Comparison of ENCODE assay signal across 9 cellular contexts in genomic region chr9:109574061-109574882, GRCh38.
DNase-seq lines count a peak whose midpoint lies in the region; ATAC-seq, FAIRE-seq and TF ChIP-seq lines count a peak whose summit lies in the region.
"Had no signal": no experiment of that assay in that cellular context is flagged by ENCODE, and none has a peak within 500 bp of the region (broad histone marks: within the 10 kb centered on the region; RNA-seq: fewer than 3 reads in every experiment).

No MANE protein-coding gene starts in this region.

- H3K27ac ChIP-seq in K562 (ENCODE audit: extremely low read depth, low read depth, low read length) (no peak overlapping the region), tibial artery (no peak overlapping the region)
- H3K27ac ChIP-seq: epithelial cell of prostate had no signal

- no peaks in the 10 kb centered on the region for H4K20me1 ChIP-seq in K562 (replicated peaks; ENCODE audit: control insufficient read depth, insufficient read depth, low read length)

- H3K36me3 ChIP-seq in K562 (ENCODE audit: control insufficient read depth, insufficient read depth, low read length) (no peaks in the 10 kb centered on the region), tibial artery (no peaks in the 10 kb centered on the region)

- TF ChIP-seq RAD21 in K562 (CRISPR knock-in tag; conservative IDR thresholded peaks at IDR 0.05 in 1 of 2, IDR thresholded peaks at IDR 0.05 in 1 of 2): peak; percentile 52 to 75

- H3K4me3 Mint-ChIP-seq in natural killer cell: no peak overlapping the region
- H3K4me3 Mint-ChIP-seq in natural killer cell treated with Interleukin-12 subunit alpha and Interleukin-12 subunit beta and Interleukin-15 and Interleukin-18, amount 100 ng/mL, for 72 hours: no peak overlapping the region

- peaks cover 3 to 4% of the 10 kb centered on the region in 2 donors for H3K27me3 Mint-ChIP-seq in natural killer cell (ENCODE audit: low read depth in 2 of 2)
- H3K27me3 Mint-ChIP-seq in natural killer cell treated with Interleukin-12 subunit alpha and Interleukin-12 subunit beta and Interleukin-15 and Interleukin-18, amount 100 ng/mL, for 72 hours: peaks cover 0 to 32% of the 10 kb centered on the region in 2 donors

- H3K36me3 Mint-ChIP-seq in natural killer cell: no peaks in the 10 kb centered on the region
- H3K36me3 Mint-ChIP-seq in natural killer cell treated with Interleukin-12 subunit alpha and Interleukin-12 subunit beta and Interleukin-15 and Interleukin-18, amount 100 ng/mL, for 72 hours: no peaks in the 10 kb centered on the region

- no peak overlapping the region for H3K27ac Mint-ChIP-seq in natural killer cell
- no peak overlapping the region for H3K27ac Mint-ChIP-seq in natural killer cell treated with Interleukin-12 subunit alpha and Interleukin-12 subunit beta and Interleukin-15 and Interleukin-18, amount 100 ng/mL, for 72 hours

- H3K4me3 ChIP-seq in K562: no peak overlapping the region
- H3K4me3 ChIP-seq in tibial artery: no peak overlapping the region

- BruUV-seq in K562 (replicated peaks; lab: Mats Ljungman, UMichigan): no TSS peak

- H3K9me3 ChIP-seq in K562 (replicated peaks; ENCODE audit: control insufficient read depth, insufficient read depth, low read depth, low read length) (no peaks in the 10 kb centered on the region), tibial artery (peaks cover 0 to 8% (median 0%) of the 10 kb centered on the region in 3 donors)

- TF ChIP-seq EP300 in K562 (IDR thresholded peaks at IDR 0.05; ENCODE audit: low read length): no peak

- intact Hi-C loops in natural killer cell (cut with micrococcal nuclease) (loop anchor here (2.0 to 10.0 kb wide), 2 partner anchors 579 to 641 kb away; no protein-coding TSS in a partner anchor), K562 (cut with micrococcal nuclease) (no loop called here), tibial artery (cut with DNase I; ENCODE audit: low total_unique reads) (loop anchor here (5.0 to 10.0 kb wide), 2 partner anchors 301 to 578 kb away; no protein-coding TSS in a partner anchor)

- H3K9me1 ChIP-seq in K562 (ENCODE audit: control insufficient read depth, insufficient read depth, low read length): no peaks in the 10 kb centered on the region

- TF ChIP-seq CTCF in natural killer cell (IDR thresholded peaks at IDR 0.05) (peak; percentile 35), K562 (IDR thresholded peaks at IDR 0.05 in 2 of 3, conservative IDR thresholded peaks at IDR 0.05 in 1 of 3; ENCODE audit: insufficient read depth in 2 of 3, low read depth in 1 of 3, low read length in 3 of 3) (peak; percentile 50 to 75 (median 60); a peak in 5 of 6 replicates), tibial artery (IDR thresholded peaks at IDR 0.05) (peak; percentile 70 to 88)

- H3K4me1 ChIP-seq in K562 (replicated peaks in 1 of 2; ENCODE audit: control insufficient read depth in 2 of 2, insufficient read depth in 2 of 2, low read length in 2 of 2): no peaks in the 10 kb centered on the region
- H3K4me1 ChIP-seq in tibial artery: no peaks in the 10 kb centered on the region

- CTCF ChIA-PET in K562 (lab: Yijun Ruan, JAX; ENCODE audit: low intra/inter-chr PET ratio): interaction anchor here (0.5 to 2.0 kb wide), 5 partner anchors 243 to 1049 kb away, joined by 3 to 10 read pairs (median 3); no protein-coding TSS in a partner anchor

- no peaks in the 10 kb centered on the region for H3K9me3 Mint-ChIP-seq in natural killer cell
- no peaks in the 10 kb centered on the region for H3K9me3 Mint-ChIP-seq in natural killer cell treated with Interleukin-12 subunit alpha and Interleukin-12 subunit beta and Interleukin-15 and Interleukin-18, amount 100 ng/mL, for 72 hours

- POLR2A ChIA-PET in K562 (lab: Yijun Ruan, JAX): interaction anchor here (0.6 to 0.9 kb wide), 3 partner anchors 8 to 23 kb away, joined by 3 read pairs; no protein-coding TSS in a partner anchor

- H3K4me1 Mint-ChIP-seq in natural killer cell: no peaks in the 10 kb centered on the region
- no peaks in the 10 kb centered on the region for H3K4me1 Mint-ChIP-seq in natural killer cell treated with Interleukin-12 subunit alpha and Interleukin-12 subunit beta and Interleukin-15 and Interleukin-18, amount 100 ng/mL, for 72 hours (ENCODE audit: low read depth in 2 of 2)

- 0% methylated on average over 2 of the region's 2 CpGs for WGBS in K562 (ENCODE audit: insufficient coverage, low coverage, missing lambda C conversion rate)

- ATAC-seq in natural killer cell: no peak
- ATAC-seq in natural killer cell treated with Interleukin-12 subunit alpha and Interleukin-12 subunit beta and Interleukin-15 and Interleukin-18, amount 100 ng/mL, for 72 hours: no peak
- ATAC-seq in HG03354 (IDR thresholded peaks at IDR 0.05; ENCODE audit: poor library complexity, severe bottlenecking, unreplicated experiment): peak; percentile 85
- ATAC-seq in K562: peak; percentile 90

- H3K9ac ChIP-seq in K562 (ENCODE audit: insufficient read depth in 1 of 2, low read depth in 2 of 2, low read length in 2 of 2): no peak overlapping the region

- TF ChIP-seq POLR2A in K562 (conservative IDR thresholded peaks at IDR 0.05): no peak

- in situ Hi-C loops in K562 (cut with MboI): no loop called here

- peak; percentile 40 for FAIRE-seq in K562 (lab: Jason Lieb, UNC)
- FAIRE-seq in islet of Langerhans (lab: Jason Lieb, UNC): peak; percentile 100

- no peaks in the 10 kb centered on the region for H3K79me2 ChIP-seq in K562 (ENCODE audit: control insufficient read depth, insufficient read depth, low read length)

- no peak for DNase-seq in natural killer cell
- no peak for DNase-seq in natural killer cell treated with Interleukin-12 subunit alpha and Interleukin-12 subunit beta and Interleukin-15 and Interleukin-18, amount 100 ng/mL, for 72 hours (ENCODE audit: low spot score)
- DNase-seq in NCI-H524 (lab: John Stamatoyannopoulos, UW): peak; percentile 38 to 81
- DNase-seq in K562 (ENCODE audit: extremely low read depth in 1 of 4, low spot score in 3 of 4): peak; percentile 29 to 54 (median 36)
- DNase-seq in tibial artery: no peak
- no peak for DNase-seq in activated T-cell treated with anti-CD3 and anti-CD28 coated beads for 4 hours

- no peak overlapping the region for H3K4me2 ChIP-seq in K562 (ENCODE audit: insufficient read depth, low read length)

- H3K27me3 ChIP-seq in K562 (ENCODE audit: control insufficient read depth in 2 of 2, insufficient read depth in 2 of 2, low read length in 2 of 2) (no peaks in the 10 kb centered on the region), tibial artery (no peaks in the 10 kb centered on the region)

- no peak overlapping the region for H2AFZ ChIP-seq in K562 (ENCODE audit: low read depth, low read length)

TF ChIP-seq in K562, 482 proteins besides CTCF, POLR2A, EP300 and RAD21 (continues in another document):
- TF ChIP-seq XRCC3 (IDR thresholded peaks at IDR 0.05) (no peak), BCOR (IDR thresholded peaks at IDR 0.05) (no peak), ARID3A (IDR thresholded peaks at IDR 0.05; ENCODE audit: borderline replicate concordance, low read depth, low read length) (0 out of 2 replicates have a peak, but pooled peaks have one; percentile 15), SMC3 (conservative IDR thresholded peaks at IDR 0.05; ENCODE audit: insufficient read depth, low read depth, low read length) (peak; percentile 67; the same call in 1 of the 2 replicates), CEBPB (tag; IDR thresholded peaks at IDR 0.05) (peak; percentile 70), CEBPG (CRISPR knock-in tag; IDR thresholded peaks at IDR 0.05) (no peak), CEBPG (tag; conservative IDR thresholded peaks at IDR 0.05 in 1 of 2, IDR thresholded peaks at IDR 0.05 in 1 of 2) (peak; percentile 29 to 82; a peak in 2 of 4 replicates), DACH1 (IDR thresholded peaks at IDR 0.05; ENCODE audit: partially characterized antibody) (no peak)
- TF ChIP-seq, protein P1, sequence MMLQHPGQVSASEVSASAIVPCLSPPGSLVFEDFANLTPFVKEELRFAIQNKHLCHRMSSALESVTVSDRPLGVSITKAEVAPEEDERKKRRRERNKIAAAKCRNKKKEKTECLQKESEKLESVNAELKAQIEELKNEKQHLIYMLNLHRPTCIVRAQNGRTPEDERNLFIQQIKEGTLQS (IDR thresholded peaks at IDR 0.05): peak; percentile 79
- TF ChIP-seq, protein P1 (CRISPR knock-in tag; conservative IDR thresholded peaks at IDR 0.05): no peak
- TF ChIP-seq, protein P2, sequence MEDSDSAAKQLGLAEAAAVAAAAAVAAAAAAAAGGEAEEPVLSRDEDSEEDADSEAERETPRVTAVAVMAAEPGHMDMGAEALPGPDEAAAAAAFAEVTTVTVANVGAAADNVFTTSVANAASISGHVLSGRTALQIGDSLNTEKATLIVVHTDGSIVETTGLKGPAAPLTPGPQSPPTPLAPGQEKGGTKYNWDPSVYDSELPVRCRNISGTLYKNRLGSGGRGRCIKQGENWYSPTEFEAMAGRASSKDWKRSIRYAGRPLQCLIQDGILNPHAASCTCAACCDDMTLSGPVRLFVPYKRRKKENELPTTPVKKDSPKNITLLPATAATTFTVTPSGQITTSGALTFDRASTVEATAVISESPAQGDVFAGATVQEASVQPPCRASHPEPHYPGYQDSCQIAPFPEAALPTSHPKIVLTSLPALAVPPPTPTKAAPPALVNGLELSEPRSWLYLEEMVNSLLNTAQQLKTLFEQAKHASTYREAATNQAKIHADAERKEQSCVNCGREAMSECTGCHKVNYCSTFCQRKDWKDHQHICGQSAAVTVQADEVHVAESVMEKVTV (CRISPR knock-in tag; IDR thresholded peaks at IDR 0.05): 0 out of 2 replicates have a peak, but pooled peaks have one; percentile 41

Comparison
In these comparisons a context has a peak if more than half of its experiments do, and no peak if none do; other contexts are left out.
1. ATAC-seq: peak in HG03354 (single experiment) and K562 (single experiment); none in natural killer cell (0 of 3) and natural killer cell treated with Interleukin-12 subunit alpha and Interleukin-12 subunit beta and Interleukin-15 and Interleukin-18, amount 100 ng/mL, for 72 hours (0 of 2).
2. DNase-seq: peak in NCI-H524 (2 of 2) and K562 (4 of 4); none in natural killer cell (single experiment), natural killer cell treated with Interleukin-12 subunit alpha and Interleukin-12 subunit beta and Interleukin-15 and Interleukin-18, amount 100 ng/mL, for 72 hours (single experiment), tibial artery (0 of 2) and activated T-cell treated with anti-CD3 and anti-CD28 coated beads for 4 hours (single experiment).
3. Peak in every context shown above with its lines, with median percentiles within 50 percentile points of each other: CTCF ChIP-seq.